In the genomic region with DNA sequence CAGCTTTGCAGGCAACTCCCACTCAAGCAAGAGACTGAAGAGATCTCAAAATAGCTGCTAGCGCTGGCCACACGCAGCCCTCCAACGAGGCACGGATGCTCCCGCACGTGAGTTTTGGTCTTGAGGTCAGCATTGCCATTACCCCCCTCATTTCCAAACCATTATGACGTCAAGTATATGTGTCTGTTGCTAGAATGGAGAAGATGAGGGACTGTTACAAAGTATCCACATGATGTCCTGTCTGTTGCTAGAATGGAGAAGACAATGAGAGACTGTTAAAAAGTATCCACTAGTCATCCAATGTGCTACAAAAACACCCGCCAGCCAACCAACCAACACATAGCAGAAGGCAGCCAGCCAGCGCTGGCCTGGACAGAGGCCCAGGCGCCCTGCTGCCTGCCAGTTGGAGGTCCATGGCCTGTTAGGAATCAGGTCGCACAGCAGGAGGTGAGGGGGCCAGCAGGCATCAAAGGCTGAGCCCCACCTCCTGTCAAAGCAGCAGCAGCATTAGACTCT, we compare ENCODE assay signal across 16 cellular contexts. TPM values are rescaled to one million over a fixed set of nuclear protein-coding genes. Genes with fewer than 3 reads are reported as not detected.
DNase-seq lines count a peak whose midpoint lies in the region; ATAC-seq and TF ChIP-seq lines count a peak whose summit lies in the region.
"Had no signal": no experiment of that assay in that cellular context is flagged by ENCODE, and none has a peak within 500 bp of the region (broad histone marks: within the 10 kb centered on the region; RNA-seq: fewer than 3 reads in every experiment).

No MANE protein-coding gene starts in this region.

- H3K9me3 Mint-ChIP-seq in T-cell: no peaks in the 10 kb centered on the region

- H3K4me1 Mint-ChIP-seq in T-cell: peaks cover 11 to 23% (median 17%) of the 10 kb centered on the region in 3 donors
- H3K4me1 Mint-ChIP-seq: B cell had no signal

- peak overlapping the region in 7 of 59 donors; percentile 2 to 23 (median 5) for H3K4me3 ChIP-seq in dorsolateral prefrontal cortex
- H3K4me3 ChIP-seq in sigmoid colon: no peak overlapping the region
- H3K4me3 ChIP-seq: colonic mucosa, Peyer's patch, vagina had no signal

- peak in 7 of 56 donors; percentile 11 to 42 (median 16) for TF ChIP-seq CTCF in dorsolateral prefrontal cortex (IDR thresholded peaks at IDR 0.05 in 54 of 56, conservative IDR thresholded peaks at IDR 0.05 in 2 of 56; ENCODE audit: low read depth in 1 of 56, partially characterized antibody in 56 of 56)
- no peak for TF ChIP-seq CTCF in sigmoid colon (IDR thresholded peaks at IDR 0.05)

- no peaks in the 10 kb centered on the region for H3K9me3 ChIP-seq in sigmoid colon
- H3K9me3 ChIP-seq: colonic mucosa, neutrophil, Peyer's patch, vagina had no signal

- H3K27me3 ChIP-seq in dorsolateral prefrontal cortex: no peaks in the 10 kb centered on the region
- no peaks in the 10 kb centered on the region for H3K27me3 ChIP-seq in sigmoid colon
- H3K27me3 ChIP-seq: colonic mucosa, neutrophil, Peyer's patch, vagina had no signal

- CTCF ChIA-PET in T-cell (lab: Charles Lee): no interaction called here

- peaks cover 0 to 15% (median 5%) of the 10 kb centered on the region in 4 donors for H3K4me1 ChIP-seq in sigmoid colon
- H3K4me1 ChIP-seq: colonic mucosa, Peyer's patch, vagina had no signal

- H3K36me3 ChIP-seq in sigmoid colon: peaks cover 0 to 46% (median 5%) of the 10 kb centered on the region in 4 donors

- H3K36me3 Mint-ChIP-seq in T-cell: peaks cover 33% of the 10 kb centered on the region

- H3K27ac ChIP-seq in dorsolateral prefrontal cortex (peak overlapping the region in 47 of 59 donors; percentile 2 to 76 (median 46)), sigmoid colon (peak overlapping the region in 2 of 4 donors; percentile 25 to 33)
- H3K27ac ChIP-seq: colonic mucosa, neutrophil, Peyer's patch, vagina had no signal

- TF ChIP-seq EP300 in Ishikawa (IDR thresholded peaks at IDR 0.05; ENCODE audit: borderline replicate concordance) (no peak), sigmoid colon (IDR thresholded peaks at IDR 0.05) (no peak)

- intact Hi-C loops in dorsolateral prefrontal cortex (cut with DNase I): loop anchor here in 1 of 2 donors (1.0 to 10.0 kb wide), 2 partner anchors 18 to 416 kb away; no protein-coding TSS in a partner anchor
- intact Hi-C loops in sigmoid colon (cut with DNase I): no loop called here

- TF ChIP-seq POLR2A in sigmoid colon (IDR thresholded peaks at IDR 0.05): no peak

- no peak overlapping the region for H3K27ac Mint-ChIP-seq in T-cell
- H3K27ac Mint-ChIP-seq: B cell had no signal

- DNase-seq in AG08396 (ENCODE audit: low spot score): peak; percentile 67
- peak; percentile 21 to 85 (median 80) for DNase-seq in dorsolateral prefrontal cortex
- DNase-seq in left lobe of liver (ENCODE audit: low spot score): no peak
- DNase-seq in T-cell: no peak
- no peak for DNase-seq in KG1 (lab: John Stamatoyannopoulos, UW)
- DNase-seq in NK-92 (lab: John Stamatoyannopoulos, UW; ENCODE audit: unreplicated experiment): no peak
- no peak for DNase-seq in sigmoid colon
- DNase-seq: activated CD4-positive, alpha-beta T cell treated with anti-CD3 and anti-CD28 coated beads, Interleukin-2, amount 50 U/mL, for 48 hours; activated naive CD4-positive, alpha-beta T cell treated with anti-CD3 and anti-CD28 coated beads, Interleukin-2, amount 50 U/mL, for 16 hours; colonic mucosa; MV-4-11; Peyer's patch had no signal

- 88 to 90% methylated on average over 11 of the region's 11 CpGs for WGBS in sigmoid colon, 2 donors

- no peaks in the 10 kb centered on the region for H3K27me3 Mint-ChIP-seq in T-cell
- H3K27me3 Mint-ChIP-seq: B cell had no signal

- TF ChIP-seq RAD21 in Ishikawa (IDR thresholded peaks at IDR 0.05; ENCODE audit: low read depth): no peak

- ATAC-seq in left lobe of liver (peak; percentile 59), T-cell (replicated peaks in 1 of 4) (no peak)

- H3K4me3 Mint-ChIP-seq in T-cell: no peak overlapping the region
- H3K4me3 Mint-ChIP-seq: B cell had no signal

- POLR2A ChIA-PET in T-cell (lab: Charles Lee): no interaction called here

TF ChIP-seq in Ishikawa, 13 proteins besides CTCF, POLR2A, EP300 and RAD21:
- TF ChIP-seq TEAD4 (IDR thresholded peaks at IDR 0.05) (peak; percentile 31; the same call in 1 of the 2 replicates), NFIC (IDR thresholded peaks at IDR 0.05) (peak; percentile 89), TCF12 (IDR thresholded peaks at IDR 0.05; ENCODE audit: low read depth) (0 out of 2 replicates have a peak, but pooled peaks have one; percentile 52), CREB1 (IDR thresholded peaks at IDR 0.05; ENCODE audit: low read depth) (no peak)
TF ChIP-seq in Ishikawa: peak in this region for 3.

RNA-seq across cellular contexts. Expression of a gene that starts 24.8 kb away (rescaled TPM):
- 10 to 100 TPM; 22.5 to 62.8 (median 39.0) TPM for total RNA-seq in dorsolateral prefrontal cortex
- total RNA-seq in left lobe of liver: 17.2 TPM
- total RNA-seq in T-cell: 100 to 1,000 TPM; 104 to 136 (median 116) TPM
- 10 to 100 TPM; 24.6 to 28.5 (median 25.5) TPM for total RNA-seq in sigmoid colon
- polyA plus RNA-seq in sigmoid colon: 10 to 100 TPM; 12.7 to 71.0 (median 18.0) TPM

Comparison
In these comparisons a context has a peak if more than half of its experiments do, and no peak if none do; other contexts are left out.
1. DNase-seq: peak in AG08396 (single experiment) and dorsolateral prefrontal cortex (10 of 10); none in left lobe of liver (single experiment), T-cell (0 of 34), KG1 (single experiment), NK-92 (single experiment) and sigmoid colon (single experiment).